In genomic region chr7:17640730-17641377, GRCh38 we compare ENCODE assay signal across 8 cellular contexts.
DNase-seq lines count a peak whose midpoint lies in the region; ATAC-seq and TF ChIP-seq lines count a peak whose summit lies in the region.

No MANE protein-coding gene starts in this region.

- H4K20me1 ChIP-seq in OCI-LY3 (ENCODE audit: insufficient read depth, low read length), result no peaks in the 10 kb centered on the region

- H3K27ac Mint-ChIP-seq in activated naive CD4-positive, alpha-beta T cell treated with anti-CD3 and anti-CD28 coated beads, Interleukin-2, amount 10 ng/mL, durations not matched to agents 7 days and 5 days, result no peak overlapping the region
- no peak overlapping the region for H3K27ac Mint-ChIP-seq in naive B cell

- no peaks in the 10 kb centered on the region for H3K9me3 ChIP-seq in HAP-1
- H3K9me3 ChIP-seq in OCI-LY3 (ENCODE audit: insufficient read depth, low read length), result no peaks in the 10 kb centered on the region

- H3K4me2 ChIP-seq in OCI-LY3 (ENCODE audit: low read length), result no peak overlapping the region

- ATAC-seq in naive B cell (ENCODE audit: low read depth in 2 of 2), result no peak

- peak; percentile 49 for TF ChIP-seq CTCF in OCI-LY3 (IDR thresholded peaks at IDR 0.05; ENCODE audit: low read depth, low read length)

- H2AFZ ChIP-seq in OCI-LY3 (ENCODE audit: low read depth, low read length), result no peak overlapping the region

- peaks cover 12% of the 10 kb centered on the region for H3K27me3 ChIP-seq in HAP-1 (ENCODE audit: low read depth)
- no peaks in the 10 kb centered on the region for H3K27me3 ChIP-seq in OCI-LY3 (ENCODE audit: low read depth, low read length)

- peaks cover 16% of the 10 kb centered on the region for H3K27me3 Mint-ChIP-seq in activated naive CD4-positive, alpha-beta T cell treated with anti-CD3 and anti-CD28 coated beads, Interleukin-2, amount 10 ng/mL, durations not matched to agents 7 days and 5 days
- H3K27me3 Mint-ChIP-seq in naive B cell, result peaks cover 0 to 9% (median 4%) of the 10 kb centered on the region in 3 donors

- no peaks in the 10 kb centered on the region for H3K4me1 Mint-ChIP-seq in activated naive CD4-positive, alpha-beta T cell treated with anti-CD3 and anti-CD28 coated beads, Interleukin-2, amount 10 ng/mL, durations not matched to agents 7 days and 5 days
- no peaks in the 10 kb centered on the region for H3K4me1 Mint-ChIP-seq in naive B cell

- H3K4me3 Mint-ChIP-seq in activated naive CD4-positive, alpha-beta T cell treated with anti-CD3 and anti-CD28 coated beads, Interleukin-2, amount 10 ng/mL, durations not matched to agents 7 days and 5 days, result no peak overlapping the region
- no peak overlapping the region for H3K4me3 Mint-ChIP-seq in naive B cell

- H3K36me3 ChIP-seq in HAP-1 (replicated peaks), result no peaks in the 10 kb centered on the region
- no peaks in the 10 kb centered on the region for H3K36me3 ChIP-seq in OCI-LY3 (replicated peaks; ENCODE audit: low read depth, low read length)

- DNase-seq in activated naive CD4-positive, alpha-beta T cell treated with anti-CD3 and anti-CD28 coated beads, Interleukin-2, amount 10 ng/mL, durations not matched to agents 7 days and 5 days, result peak; percentile 29
- DNase-seq in activated naive CD4-positive, alpha-beta T cell (lab: John Stamatoyannopoulos, UW), result no peak
- DNase-seq in HAP-1 (ENCODE audit: low spot score in 2 of 2), result peak; percentile 47 to 68
- peak; percentile 59 for DNase-seq in dermis blood vessel endothelial cell
- peak; percentile 7 for DNase-seq in naive B cell
- no peak for DNase-seq in AG08396 (ENCODE audit: low spot score)
- DNase-seq in middle frontal gyrus (ENCODE audit: extremely low spot score, low spot score), result no peak

- H3K79me2 ChIP-seq in OCI-LY3 (ENCODE audit: low read length), result no peaks in the 10 kb centered on the region

- no peak overlapping the region for H3K4me3 ChIP-seq in HAP-1
- no peak overlapping the region for H3K4me3 ChIP-seq in OCI-LY3 (ENCODE audit: low read length)

- no peaks in the 10 kb centered on the region for H3K36me3 Mint-ChIP-seq in activated naive CD4-positive, alpha-beta T cell treated with anti-CD3 and anti-CD28 coated beads, Interleukin-2, amount 10 ng/mL, durations not matched to agents 7 days and 5 days
- H3K36me3 Mint-ChIP-seq in naive B cell, result peaks cover 6 to 8% of the 10 kb centered on the region in 2 donors

- CTCF ChIA-PET in activated naive CD4-positive, alpha-beta T cell treated with anti-CD3 and anti-CD28 coated beads, Interleukin-2, amount 10 ng/mL, durations not matched to agents 7 days and 5 days (lab: Charles Lee), result interaction anchor here (0.8 to 2.0 kb wide), 3 partner anchors 10 to 31 kb away, joined by 3 to 4 read pairs (median 3); no protein-coding TSS in a partner anchor

- H3K4me1 ChIP-seq in HAP-1 (no peaks in the 10 kb centered on the region), OCI-LY3 (ENCODE audit: low read length) (no peaks in the 10 kb centered on the region)

- no peak overlapping the region for H3K9ac ChIP-seq in OCI-LY3 (ENCODE audit: low read length)

- peaks cover 4% of the 10 kb centered on the region for H3K9me3 Mint-ChIP-seq in activated naive CD4-positive, alpha-beta T cell treated with anti-CD3 and anti-CD28 coated beads, Interleukin-2, amount 10 ng/mL, durations not matched to agents 7 days and 5 days
- H3K9me3 Mint-ChIP-seq in naive B cell, result peaks cover 0 to 20% (median 11%) of the 10 kb centered on the region in 7 donors

- in situ Hi-C loops in HAP-1 (cut with MboI; ENCODE audit: low sequenced_read_pairs), result no loop called here

- no peak overlapping the region for H3K27ac ChIP-seq in OCI-LY3 (ENCODE audit: low read length)

Comparison
In these comparisons a context has a peak if more than half of its experiments do, and no peak if none do; other contexts are left out.
1. DNase-seq: peak in activated naive CD4-positive, alpha-beta T cell treated with anti-CD3 and anti-CD28 coated beads, Interleukin-2, amount 10 ng/mL, durations not matched to agents 7 days and 5 days (single experiment), HAP-1 (2 of 2), dermis blood vessel endothelial cell (single experiment) and naive B cell (single experiment); none in activated naive CD4-positive, alpha-beta T cell (0 of 4), AG08396 (single experiment) and middle frontal gyrus (single experiment).